1 cellular context compared by ENCODE assay signal in the genomic region with DNA sequence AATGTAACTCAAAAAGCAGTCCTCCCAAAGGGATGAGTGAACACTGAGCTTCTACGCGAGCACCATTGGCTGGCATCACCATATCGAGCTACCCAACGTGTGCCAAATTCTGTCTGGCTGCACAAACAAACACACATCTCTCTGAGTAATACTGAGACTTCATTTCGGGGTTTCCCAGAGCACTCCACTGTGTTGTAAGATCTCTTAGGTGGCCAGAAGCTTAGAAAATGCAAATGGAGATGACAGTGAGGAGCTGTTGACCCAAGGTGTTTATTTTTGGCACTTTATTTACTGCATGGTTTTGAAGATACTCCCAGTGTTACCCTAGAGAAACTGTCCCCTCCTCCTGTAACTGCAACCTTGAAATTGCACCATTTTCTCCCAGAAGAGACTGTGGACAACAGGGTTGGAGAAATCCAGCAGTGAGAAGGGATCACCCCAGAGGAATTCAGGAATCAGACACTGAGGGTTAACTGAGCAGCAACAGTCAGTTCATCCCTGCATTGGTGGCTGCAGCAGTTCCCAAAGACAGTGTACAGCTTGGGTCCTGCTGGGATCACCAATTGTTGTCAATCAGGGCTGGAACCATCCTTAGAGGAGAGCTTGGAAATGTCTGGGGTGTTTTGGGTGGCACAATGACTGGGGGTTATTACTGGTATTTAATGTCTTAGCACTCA.
TF ChIP-seq lines count a peak whose summit lies in the region.

No MANE protein-coding gene starts in this region.

TF ChIP-seq in SK-N-SH treated with all-trans-retinoic acid at 6 μM for 48 hours, 23 proteins besides CTCF, POLR2A, EP300 and RAD21:
- TF ChIP-seq, protein P1, sequence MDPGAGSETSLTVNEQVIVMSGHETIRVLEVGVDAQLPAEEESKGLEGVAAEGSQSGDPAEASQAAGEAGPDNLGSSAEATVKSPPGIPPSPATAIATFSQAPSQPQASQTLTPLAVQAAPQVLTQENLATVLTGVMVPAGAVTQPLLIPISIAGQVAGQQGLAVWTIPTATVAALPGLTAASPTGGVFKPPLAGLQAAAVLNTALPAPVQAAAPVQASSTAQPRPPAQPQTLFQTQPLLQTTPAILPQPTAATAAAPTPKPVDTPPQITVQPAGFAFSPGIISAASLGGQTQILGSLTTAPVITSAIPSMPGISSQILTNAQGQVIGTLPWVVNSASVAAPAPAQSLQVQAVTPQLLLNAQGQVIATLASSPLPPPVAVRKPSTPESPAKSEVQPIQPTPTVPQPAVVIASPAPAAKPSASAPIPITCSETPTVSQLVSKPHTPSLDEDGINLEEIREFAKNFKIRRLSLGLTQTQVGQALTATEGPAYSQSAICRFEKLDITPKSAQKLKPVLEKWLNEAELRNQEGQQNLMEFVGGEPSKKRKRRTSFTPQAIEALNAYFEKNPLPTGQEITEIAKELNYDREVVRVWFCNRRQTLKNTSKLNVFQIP (CRISPR knock-in tag; IDR thresholded peaks at IDR 0.05; ENCODE audit: borderline replicate concordance, low read depth): no peak
- TF ChIP-seq BACH2 (CRISPR knock-in tag; IDR thresholded peaks at IDR 0.05; ENCODE audit: borderline replicate concordance): no peak
- no peak for TF ChIP-seq CSDC2 (CRISPR knock-in tag; IDR thresholded peaks at IDR 0.05)
- TF ChIP-seq ZNF565 (CRISPR knock-in tag; conservative IDR thresholded peaks at IDR 0.05; ENCODE audit: low read depth): no peak
- no peak for TF ChIP-seq ARNTL (CRISPR knock-in tag; IDR thresholded peaks at IDR 0.05; ENCODE audit: borderline replicate concordance, low read depth)
- no peak for TF ChIP-seq PPARA (CRISPR knock-in tag; IDR thresholded peaks at IDR 0.05; ENCODE audit: borderline replicate concordance)
- TF ChIP-seq, protein P2, sequence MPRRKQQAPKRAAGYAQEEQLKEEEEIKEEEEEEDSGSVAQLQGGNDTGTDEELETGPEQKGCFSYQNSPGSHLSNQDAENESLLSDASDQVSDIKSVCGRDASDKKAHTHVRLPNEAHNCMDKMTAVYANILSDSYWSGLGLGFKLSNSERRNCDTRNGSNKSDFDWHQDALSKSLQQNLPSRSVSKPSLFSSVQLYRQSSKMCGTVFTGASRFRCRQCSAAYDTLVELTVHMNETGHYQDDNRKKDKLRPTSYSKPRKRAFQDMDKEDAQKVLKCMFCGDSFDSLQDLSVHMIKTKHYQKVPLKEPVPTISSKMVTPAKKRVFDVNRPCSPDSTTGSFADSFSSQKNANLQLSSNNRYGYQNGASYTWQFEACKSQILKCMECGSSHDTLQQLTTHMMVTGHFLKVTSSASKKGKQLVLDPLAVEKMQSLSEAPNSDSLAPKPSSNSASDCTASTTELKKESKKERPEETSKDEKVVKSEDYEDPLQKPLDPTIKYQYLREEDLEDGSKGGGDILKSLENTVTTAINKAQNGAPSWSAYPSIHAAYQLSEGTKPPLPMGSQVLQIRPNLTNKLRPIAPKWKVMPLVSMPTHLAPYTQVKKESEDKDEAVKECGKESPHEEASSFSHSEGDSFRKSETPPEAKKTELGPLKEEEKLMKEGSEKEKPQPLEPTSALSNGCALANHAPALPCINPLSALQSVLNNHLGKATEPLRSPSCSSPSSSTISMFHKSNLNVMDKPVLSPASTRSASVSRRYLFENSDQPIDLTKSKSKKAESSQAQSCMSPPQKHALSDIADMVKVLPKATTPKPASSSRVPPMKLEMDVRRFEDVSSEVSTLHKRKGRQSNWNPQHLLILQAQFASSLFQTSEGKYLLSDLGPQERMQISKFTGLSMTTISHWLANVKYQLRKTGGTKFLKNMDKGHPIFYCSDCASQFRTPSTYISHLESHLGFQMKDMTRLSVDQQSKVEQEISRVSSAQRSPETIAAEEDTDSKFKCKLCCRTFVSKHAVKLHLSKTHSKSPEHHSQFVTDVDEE (CRISPR knock-in tag; IDR thresholded peaks at IDR 0.05): no peak
- no peak for TF ChIP-seq ZFP30 (CRISPR knock-in tag; IDR thresholded peaks at IDR 0.05)
- TF ChIP-seq ZNF70 (CRISPR knock-in tag; IDR thresholded peaks at IDR 0.05): no peak
- TF ChIP-seq TCF4 (CRISPR knock-in tag; IDR thresholded peaks at IDR 0.05; ENCODE audit: borderline replicate concordance): no peak
- no peak for TF ChIP-seq SNAI2 (CRISPR knock-in tag; IDR thresholded peaks at IDR 0.05)
- TF ChIP-seq, protein P3, sequence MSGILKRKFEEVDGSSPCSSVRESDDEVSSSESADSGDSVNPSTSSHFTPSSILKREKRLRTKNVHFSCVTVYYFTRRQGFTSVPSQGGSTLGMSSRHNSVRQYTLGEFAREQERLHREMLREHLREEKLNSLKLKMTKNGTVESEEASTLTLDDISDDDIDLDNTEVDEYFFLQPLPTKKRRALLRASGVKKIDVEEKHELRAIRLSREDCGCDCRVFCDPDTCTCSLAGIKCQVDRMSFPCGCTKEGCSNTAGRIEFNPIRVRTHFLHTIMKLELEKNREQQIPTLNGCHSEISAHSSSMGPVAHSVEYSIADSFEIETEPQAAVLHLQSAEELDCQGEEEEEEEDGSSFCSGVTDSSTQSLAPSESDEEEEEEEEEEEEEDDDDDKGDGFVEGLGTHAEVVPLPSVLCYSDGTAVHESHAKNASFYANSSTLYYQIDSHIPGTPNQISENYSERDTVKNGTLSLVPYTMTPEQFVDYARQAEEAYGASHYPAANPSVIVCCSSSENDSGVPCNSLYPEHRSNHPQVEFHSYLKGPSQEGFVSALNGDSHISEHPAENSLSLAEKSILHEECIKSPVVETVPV (CRISPR knock-in tag; IDR thresholded peaks at IDR 0.05): no peak
